ENCODE assay signal across 23 cellular contexts in genomic region chr2:177900091-177900490, GRCh38.
"Had no signal": no experiment of that assay in that cellular context is flagged by ENCODE, and none has a peak within 500 bp of the region (broad histone marks: within the 10 kb centered on the region; RNA-seq: fewer than 3 reads in every experiment).

No MANE protein-coding gene starts in this region.

- H3K4me3 Mint-ChIP-seq: activated CD4-positive, alpha-beta memory T cell treated with anti-CD3 and anti-CD28 coated beads, Interleukin-2, amount 10 ng/mL, durations not matched to agents 7 days and 5 days; activated CD4-positive, alpha-beta T cell treated with anti-CD3 and anti-CD28 coated beads, Interleukin-2, amount 10 ng/mL, durations not matched to agents 7 days and 5 days; activated naive CD8-positive, alpha-beta T cell; activated T-cell treated with anti-CD3 and anti-CD28 coated beads, Interleukin-2, amount 50 U/mL, for 4 hours; mesothelial cell of epicardium; naive B cell; nephron progenitor cell; T-helper 17 cell; WTC11 had no signal

- H3K4me1 Mint-ChIP-seq: activated CD4-positive, alpha-beta memory T cell treated with anti-CD3 and anti-CD28 coated beads, Interleukin-2, amount 10 ng/mL, durations not matched to agents 7 days and 5 days; activated CD4-positive, alpha-beta T cell treated with anti-CD3 and anti-CD28 coated beads, Interleukin-2, amount 10 ng/mL, durations not matched to agents 7 days and 5 days; naive B cell; nephron progenitor cell had no signal

- DNase-seq: activated CD4-positive, alpha-beta memory T cell treated with anti-CD3 and anti-CD28 coated beads, Interleukin-2, amount 10 ng/mL, durations not matched to agents 7 days and 5 days; activated CD4-positive, alpha-beta T cell treated with anti-CD3 and anti-CD28 coated beads for 1 hour; activated CD4-positive, alpha-beta T cell treated with anti-CD3 and anti-CD28 coated beads, Interleukin-2, amount 10 ng/mL, durations not matched to agents 7 days and 5 days; activated T-cell treated with anti-CD3 and anti-CD28 coated beads, Interleukin-2, amount 50 U/mL, for 4 hours; aorta; body of pancreas; esophagus squamous epithelium; glutamatergic neuron; left cardiac atrium; left ventricle myocardium superior; naive B cell; nephron progenitor cell; right lobe of liver; stimulated activated CD4-positive, alpha-beta T cell treated with anti-CD3 and anti-CD28 coated beads, Interleukin-4, amount 100 ng/mL, for 1 hour; stimulated activated naive CD8-positive, alpha-beta T cell treated with anti-CD3 and anti-CD28 coated beads, Interleukin-15, Interleukin-2, amounts not matched to agents 100 U/mL and 50 U/mL, for 24 hours; T-helper 17 cell; T1000; testis; transverse colon had no signal

- H3K27ac Mint-ChIP-seq: activated CD4-positive, alpha-beta memory T cell treated with anti-CD3 and anti-CD28 coated beads, Interleukin-2, amount 10 ng/mL, durations not matched to agents 7 days and 5 days; activated CD4-positive, alpha-beta T cell treated with anti-CD3 and anti-CD28 coated beads, Interleukin-2, amount 10 ng/mL, durations not matched to agents 7 days and 5 days; activated naive CD8-positive, alpha-beta T cell; activated T-helper 2 cell treated with anti-CD3 and anti-CD28 coated beads, Interferon-gamma antibody, Interleukin-2, Interleukin-4, amounts not matched to agents 10 μg/mL and 5 μg/mL and 100 μg/mL, durations not matched to agents 14 hours and 24 hours and 36 hours; mesothelial cell of epicardium; naive B cell; nephron progenitor cell; T-helper 17 cell; WTC11 had no signal

- H3K9me3 Mint-ChIP-seq: activated CD4-positive, alpha-beta memory T cell treated with anti-CD3 and anti-CD28 coated beads, Interleukin-2, amount 10 ng/mL, durations not matched to agents 7 days and 5 days; activated CD4-positive, alpha-beta T cell treated with anti-CD3 and anti-CD28 coated beads, Interleukin-2, amount 10 ng/mL, durations not matched to agents 7 days and 5 days; activated T-cell treated with anti-CD3 and anti-CD28 coated beads, Interleukin-2, amount 50 U/mL, for 4 hours; activated T-helper 2 cell treated with anti-CD3 and anti-CD28 coated beads, Interferon-gamma antibody, Interleukin-2, Interleukin-4, amounts not matched to agents 10 μg/mL and 5 μg/mL and 100 μg/mL, durations not matched to agents 14 hours and 24 hours and 36 hours; mesothelial cell of epicardium; naive B cell; nephron progenitor cell; WTC11 had no signal

- ATAC-seq: activated T-cell treated with anti-CD3 and anti-CD28 coated beads, Interleukin-2, amount 50 U/mL, for 4 hours; body of pancreas; left ventricle myocardium superior; right lobe of liver; stimulated activated naive CD8-positive, alpha-beta T cell treated with anti-CD3 and anti-CD28 coated beads, Interleukin-15, Interleukin-2, amounts not matched to agents 100 U/mL and 50 U/mL, for 24 hours; T-helper 17 cell; WTC11 had no signal

- H3K27me3 Mint-ChIP-seq: activated naive CD8-positive, alpha-beta T cell had no signal

- H3K4me3 ChIP-seq: body of pancreas, esophagus squamous epithelium, right lobe of liver, testis, transverse colon had no signal

- H3K36me3 Mint-ChIP-seq: activated naive CD8-positive, alpha-beta T cell; mesothelial cell of epicardium; naive B cell; WTC11 had no signal
